ENCODE assay signal across 27 cellular contexts in the genomic region with DNA sequence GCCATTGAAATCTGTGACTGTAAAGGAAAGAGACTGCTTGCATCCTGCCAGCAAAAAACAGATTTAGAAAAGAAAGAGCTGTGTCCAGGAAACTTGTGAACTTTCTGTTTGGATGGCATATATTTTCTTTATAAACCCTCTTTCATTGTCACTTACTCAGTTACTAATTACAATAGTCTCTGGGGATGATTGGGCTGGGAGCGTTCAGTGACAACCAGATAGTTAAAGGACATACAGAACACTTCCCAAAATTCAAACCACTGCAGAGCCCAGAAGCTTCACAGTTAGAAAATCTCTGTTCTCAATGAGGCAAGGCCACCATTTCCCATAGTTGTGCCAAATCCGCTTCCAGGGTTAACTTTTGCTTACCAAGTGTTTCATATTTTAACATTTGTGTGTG.
DNase-seq lines count a peak whose midpoint lies in the region; ATAC-seq and TF ChIP-seq lines count a peak whose summit lies in the region.
"Had no signal": no experiment of that assay in that cellular context is flagged by ENCODE, and none has a peak within 500 bp of the region (broad histone marks: within the 10 kb centered on the region; RNA-seq: fewer than 3 reads in every experiment).

No MANE protein-coding gene starts in this region.

- no peaks in the 10 kb centered on the region for H3K27me3 ChIP-seq in OCI-LY3 (ENCODE audit: low read depth, low read length)
- no peaks in the 10 kb centered on the region for H3K27me3 ChIP-seq in BE2C
- H3K27me3 ChIP-seq: ascending aorta had no signal

- no peaks in the 10 kb centered on the region for H4K20me1 ChIP-seq in OCI-LY3 (ENCODE audit: insufficient read depth, low read length)

- POLR2A ChIA-PET in activated naive CD8-positive, alpha-beta T cell treated with anti-CD3 and anti-CD28 coated beads, Interleukin-2, amount 10 ng/mL, durations not matched to agents 7 days and 5 days (lab: Charles Lee), result no interaction called here

- H3K9me3 Mint-ChIP-seq in activated T-cell treated with anti-CD3 and anti-CD28 coated beads, Interleukin-2, amount 50 U/mL, for 24 hours, result no peaks in the 10 kb centered on the region
- H3K9me3 Mint-ChIP-seq in activated naive CD8-positive, alpha-beta T cell treated with anti-CD3 and anti-CD28 coated beads, Interleukin-2, amount 10 ng/mL, durations not matched to agents 7 days and 5 days, result peaks cover 2% of the 10 kb centered on the region
- no peaks in the 10 kb centered on the region for H3K9me3 Mint-ChIP-seq in nephron
- H3K9me3 Mint-ChIP-seq: activated B cell treated with CpG ODN at 0.5 μM for 24 hours; activated naive CD4-positive, alpha-beta T cell treated with anti-CD3 and anti-CD28 coated beads, Interleukin-2, amount 50 U/mL, for 24 hours; endodermal cell had no signal

- H3K4me3 Mint-ChIP-seq in activated T-cell treated with anti-CD3 and anti-CD28 coated beads, Interleukin-2, amount 50 U/mL, for 24 hours, result no peak overlapping the region
- no peak overlapping the region for H3K4me3 Mint-ChIP-seq in activated naive CD8-positive, alpha-beta T cell treated with anti-CD3 and anti-CD28 coated beads, Interleukin-2, amount 10 ng/mL, durations not matched to agents 7 days and 5 days
- H3K4me3 Mint-ChIP-seq in nephron, result no peak overlapping the region
- H3K4me3 Mint-ChIP-seq: activated B cell treated with CpG ODN at 0.5 μM for 24 hours; activated naive CD4-positive, alpha-beta T cell treated with anti-CD3 and anti-CD28 coated beads, Interleukin-2, amount 50 U/mL, for 24 hours; B cell; endodermal cell had no signal

- peaks cover 33% of the 10 kb centered on the region for H3K4me1 Mint-ChIP-seq in activated T-cell treated with anti-CD3 and anti-CD28 coated beads, Interleukin-2, amount 50 U/mL, for 24 hours (ENCODE audit: low read depth)
- H3K4me1 Mint-ChIP-seq in activated naive CD8-positive, alpha-beta T cell treated with anti-CD3 and anti-CD28 coated beads, Interleukin-2, amount 10 ng/mL, durations not matched to agents 7 days and 5 days, result peaks cover 23% of the 10 kb centered on the region
- H3K4me1 Mint-ChIP-seq in nephron, result peaks cover 31% of the 10 kb centered on the region
- H3K4me1 Mint-ChIP-seq: activated B cell treated with CpG ODN at 0.5 μM for 24 hours had no signal

- no peak overlapping the region for H3K4me3 ChIP-seq in OCI-LY3 (ENCODE audit: low read length)
- no peak overlapping the region for H3K4me3 ChIP-seq in BE2C (ENCODE audit: low read depth, low read length)
- H3K4me3 ChIP-seq: ascending aorta, HAP-1, K562, psoas muscle had no signal

- H3K4me2 ChIP-seq in OCI-LY3 (ENCODE audit: low read length), result peak overlapping the region; percentile 22; the same call in 1 of the 2 replicates

- TF ChIP-seq CTCF in OCI-LY3 (IDR thresholded peaks at IDR 0.05; ENCODE audit: low read depth, low read length) (no peak), nephron (IDR thresholded peaks at IDR 0.05; ENCODE audit: unreplicated experiment in 3 of 3) (no peak), BE2C (IDR thresholded peaks at IDR 0.05; ENCODE audit: low read depth, low read length) (no peak)

- no peaks in the 10 kb centered on the region for H3K27me3 Mint-ChIP-seq in activated T-cell treated with anti-CD3 and anti-CD28 coated beads, Interleukin-2, amount 50 U/mL, for 24 hours
- H3K27me3 Mint-ChIP-seq in activated naive CD8-positive, alpha-beta T cell treated with anti-CD3 and anti-CD28 coated beads, Interleukin-2, amount 10 ng/mL, durations not matched to agents 7 days and 5 days, result no peaks in the 10 kb centered on the region
- no peaks in the 10 kb centered on the region for H3K27me3 Mint-ChIP-seq in nephron (ENCODE audit: low read depth)
- H3K27me3 Mint-ChIP-seq: activated B cell treated with CpG ODN at 0.5 μM for 24 hours; activated naive CD4-positive, alpha-beta T cell treated with anti-CD3 and anti-CD28 coated beads, Interleukin-2, amount 50 U/mL, for 24 hours; B cell had no signal

- H2AFZ ChIP-seq in OCI-LY3 (ENCODE audit: low read depth, low read length), result 0 out of 2 replicates have a peak overlapping the region, but pooled peaks have one; percentile 19

- no peak overlapping the region for H3K9ac ChIP-seq in OCI-LY3 (ENCODE audit: low read length)

- H3K9me3 ChIP-seq in OCI-LY3 (ENCODE audit: insufficient read depth, low read length), result no peaks in the 10 kb centered on the region
- no peaks in the 10 kb centered on the region for H3K9me3 ChIP-seq in BE2C
- H3K9me3 ChIP-seq: ascending aorta, HAP-1, psoas muscle had no signal

- no peaks in the 10 kb centered on the region for H3K79me2 ChIP-seq in OCI-LY3 (ENCODE audit: low read length)

- no peak for ATAC-seq in activated naive CD8-positive, alpha-beta T cell treated with anti-CD3 and anti-CD28 coated beads, Interleukin-2, amount 10 ng/mL, durations not matched to agents 7 days and 5 days (ENCODE audit: low read depth)
- ATAC-seq in GM18873 (IDR thresholded peaks at IDR 0.05; ENCODE audit: low FRiP score, unreplicated experiment), result no peak
- ATAC-seq: esophagus mucosa, K562, psoas muscle, sciatic nerve had no signal

- H3K27ac ChIP-seq in OCI-LY3 (ENCODE audit: low read length), result no peak overlapping the region
- H3K27ac ChIP-seq: ascending aorta, psoas muscle had no signal

- no peaks in the 10 kb centered on the region for H3K36me3 Mint-ChIP-seq in activated T-cell treated with anti-CD3 and anti-CD28 coated beads, Interleukin-2, amount 50 U/mL, for 24 hours (ENCODE audit: low read depth)
- peaks cover 33% of the 10 kb centered on the region for H3K36me3 Mint-ChIP-seq in activated naive CD8-positive, alpha-beta T cell treated with anti-CD3 and anti-CD28 coated beads, Interleukin-2, amount 10 ng/mL, durations not matched to agents 7 days and 5 days
- H3K36me3 Mint-ChIP-seq in nephron (ENCODE audit: low read depth), result no peaks in the 10 kb centered on the region

- H3K4me1 ChIP-seq in OCI-LY3 (ENCODE audit: low read length), result peaks cover 25% of the 10 kb centered on the region
- peaks cover 2% of the 10 kb centered on the region for H3K4me1 ChIP-seq in BE2C
- H3K4me1 ChIP-seq: ascending aorta, psoas muscle had no signal

- H3K27ac Mint-ChIP-seq in activated T-cell treated with anti-CD3 and anti-CD28 coated beads, Interleukin-2, amount 50 U/mL, for 24 hours, result peak overlapping the region; percentile 27
- H3K27ac Mint-ChIP-seq in activated naive CD8-positive, alpha-beta T cell treated with anti-CD3 and anti-CD28 coated beads, Interleukin-2, amount 10 ng/mL, durations not matched to agents 7 days and 5 days, result peak overlapping the region; percentile 15
- H3K27ac Mint-ChIP-seq in nephron, result peak overlapping the region in 2 of 3 experiments; percentile 68 to 78
- H3K27ac Mint-ChIP-seq: activated B cell treated with CpG ODN at 0.5 μM for 24 hours; activated naive CD4-positive, alpha-beta T cell treated with anti-CD3 and anti-CD28 coated beads, Interleukin-2, amount 50 U/mL, for 24 hours; B cell; endodermal cell had no signal

- H3K36me3 ChIP-seq in OCI-LY3 (replicated peaks; ENCODE audit: low read depth, low read length) (no peaks in the 10 kb centered on the region), BE2C (no peaks in the 10 kb centered on the region)
- H3K36me3 ChIP-seq: ascending aorta, HAP-1 had no signal

- no peak for DNase-seq in activated T-cell treated with anti-CD3 and anti-CD28 coated beads, Interleukin-2, amount 50 U/mL, for 24 hours
- DNase-seq in activated T-cell treated with anti-CD3 and anti-CD28 coated beads for 4 hours, result no peak
- DNase-seq in activated naive CD8-positive, alpha-beta T cell treated with anti-CD3 and anti-CD28 coated beads, Interleukin-2, amount 10 ng/mL, durations not matched to agents 7 days and 5 days, result no peak
- DNase-seq in BE2C, result no peak
- no peak for DNase-seq in H4 (ENCODE audit: low spot score)
- DNase-seq: activated B cell treated with CpG ODN at 0.5 μM for 24 hours; DMS153; endodermal cell; kidney; NCI-H1105; NCI-H187; nucleus accumbens; psoas muscle; stimulated activated CD4-positive, alpha-beta T cell treated with anti-CD3 and anti-CD28 coated beads, Interleukin-4, amount 100 ng/mL, for 24 hours; substantia nigra; SW 1271; trophoblast cell had no signal

Comparison
In these comparisons a context has a peak if more than half of its experiments do, and no peak if none do; other contexts are left out.
1. H3K27ac Mint-ChIP-seq: peak in every context shown above with its lines; median percentile 73 in nephron; 27 in activated T-cell treated with anti-CD3 and anti-CD28 coated beads, Interleukin-2, amount 50 U/mL, for 24 hours; 15 in activated naive CD8-positive, alpha-beta T cell treated with anti-CD3 and anti-CD28 coated beads, Interleukin-2, amount 10 ng/mL, durations not matched to agents 7 days and 5 days.